In genomic region chr17:7204828-7205461, GRCh38 we compare ENCODE assay signal across 8 cellular contexts. TPM values are rescaled to one million over a fixed set of nuclear protein-coding genes. Genes with fewer than 3 reads are reported as not detected.
DNase-seq lines count a peak whose midpoint lies in the region; ATAC-seq and TF ChIP-seq lines count a peak whose summit lies in the region.

No MANE protein-coding gene starts in this region.

- H3K36me3 Mint-ChIP-seq in activated naive CD4-positive, alpha-beta T cell treated with anti-CD3 and anti-CD28 coated beads for 36 hours (ENCODE audit: low read depth), result no peaks in the 10 kb centered on the region

- intact Hi-C loops in activated naive CD4-positive, alpha-beta T cell treated with anti-CD3 and anti-CD28 coated beads for 36 hours (cut with micrococcal nuclease), result loop anchor here (1.0 kb wide), 1 partner anchor 9 kb away; no protein-coding TSS in a partner anchor

- DNase-seq in AG08395 (ENCODE audit: low spot score) (peak; percentile 89), RPMI7951 (ENCODE audit: low read depth) (peak; percentile 60), glomerular endothelial cell (ENCODE audit: extremely low read depth, low read depth, low spot score) (peak; percentile 23), omental fat pad (ENCODE audit: low spot score) (peak; percentile 71), superior temporal gyrus (ENCODE audit: extremely low spot score) (peak; percentile 86)
- DNase-seq in activated naive CD4-positive, alpha-beta T cell treated with anti-CD3 and anti-CD28 coated beads for 36 hours, result peak; percentile 96

- TF ChIP-seq CTCF in omental fat pad (IDR thresholded peaks at IDR 0.05), result no peak

- H3K9me3 Mint-ChIP-seq in activated naive CD4-positive, alpha-beta T cell treated with anti-CD3 and anti-CD28 coated beads for 36 hours, result no peaks in the 10 kb centered on the region

- H3K4me3 Mint-ChIP-seq in activated naive CD4-positive, alpha-beta T cell treated with anti-CD3 and anti-CD28 coated beads for 36 hours, result peak overlapping the region; percentile 70

- H3K4me1 Mint-ChIP-seq in activated naive CD4-positive, alpha-beta T cell treated with anti-CD3 and anti-CD28 coated beads for 36 hours (ENCODE audit: low read depth), result peaks cover 28% of the 10 kb centered on the region

- CTCF ChIA-PET in activated naive CD4-positive, alpha-beta T cell treated with anti-CD3 and anti-CD28 coated beads for 36 hours (lab: Charles Lee), result interaction anchor here (1.0 kb wide), 1 partner anchor 28 kb away, joined by 4 read pairs; no protein-coding TSS in a partner anchor

- ATAC-seq in GM19023 (IDR thresholded peaks at IDR 0.05; ENCODE audit: unreplicated experiment) (peak; percentile 81), HG03280 (IDR thresholded peaks at IDR 0.05; ENCODE audit: unreplicated experiment) (peak; percentile 82), omental fat pad (ENCODE audit: low FRiP score) (peak; percentile 83)

- no peaks in the 10 kb centered on the region for H3K27me3 Mint-ChIP-seq in activated naive CD4-positive, alpha-beta T cell treated with anti-CD3 and anti-CD28 coated beads for 36 hours (ENCODE audit: low read depth)

- peak overlapping the region; percentile 85 for H3K27ac Mint-ChIP-seq in activated naive CD4-positive, alpha-beta T cell treated with anti-CD3 and anti-CD28 coated beads for 36 hours

RNA-seq across cellular contexts. Expression of gene DLG4, which starts 14.7 kb away (rescaled TPM):
- 6.5 and 6.6 TPM in 2 replicates for total RNA-seq in RPMI7951 (2014; rRNA removed; shearing (Covaris generic))
- 10 to 100 TPM; 13.6 to 13.8 TPM for total RNA-seq in activated naive CD4-positive, alpha-beta T cell treated with anti-CD3 and anti-CD28 coated beads for 36 hours
- 10.8 and 22.3 TPM in 2 replicates for total RNA-seq in glomerular endothelial cell
- total RNA-seq in omental fat pad, result 10 to 100 TPM in 3 of 4 donors, 1 to 10 TPM in 1; 8.7 to 12.5 (median 11.6) TPM

RNA-seq across cellular contexts. Expression of gene ACADVL, which starts 14.8 kb away (rescaled TPM):
- 287 and 295 TPM in 2 replicates for total RNA-seq in RPMI7951 (2014; rRNA removed; shearing (Covaris generic))
- 100 to 1,000 TPM; 263 to 267 TPM for total RNA-seq in activated naive CD4-positive, alpha-beta T cell treated with anti-CD3 and anti-CD28 coated beads for 36 hours
- 252 and 369 TPM in 2 replicates for total RNA-seq in glomerular endothelial cell
- 100 to 1,000 TPM; 677 to 996 (median 722) TPM for total RNA-seq in omental fat pad

RNA-seq across cellular contexts. Expression of gene ASGR1, which starts 25.8 kb away (rescaled TPM):
- total RNA-seq in RPMI7951 (2014; rRNA removed; shearing (Covaris generic)), result not detected in 2 replicates
- total RNA-seq in activated naive CD4-positive, alpha-beta T cell treated with anti-CD3 and anti-CD28 coated beads for 36 hours, result 1 to 10 TPM in 1 of 2 experiments, under 1 TPM in 1; 0.64 to 1.5 TPM
- 2.6 and 5.4 TPM in 2 replicates for total RNA-seq in glomerular endothelial cell
- total RNA-seq in omental fat pad, result 1 to 10 TPM in 3 of 4 donors, under 1 TPM in 1; 0.56 to 2.5 (median 1.4) TPM

RNA-seq across cellular contexts. Expression of gene DVL2, which starts 29.4 kb away (rescaled TPM):
- 24.6 and 25.0 TPM in 2 replicates for total RNA-seq in RPMI7951 (2014; rRNA removed; shearing (Covaris generic))
- 10 to 100 TPM; 26.7 to 29.4 TPM for total RNA-seq in activated naive CD4-positive, alpha-beta T cell treated with anti-CD3 and anti-CD28 coated beads for 36 hours
- total RNA-seq in glomerular endothelial cell, result 36.9 and 41.6 TPM in 2 replicates
- total RNA-seq in omental fat pad, result 10 to 100 TPM; 22.7 to 41.6 (median 23.6) TPM

RNA-seq across cellular contexts. Expression of gene PHF23, which starts 34.3 kb away (rescaled TPM):
- total RNA-seq in RPMI7951 (2014; rRNA removed; shearing (Covaris generic)), result 24.7 and 40.3 TPM in 2 replicates
- 10 to 100 TPM in 1 of 2 experiments, 1 to 10 TPM in 1; 8.4 to 10.0 TPM for total RNA-seq in activated naive CD4-positive, alpha-beta T cell treated with anti-CD3 and anti-CD28 coated beads for 36 hours
- total RNA-seq in glomerular endothelial cell, result 42.9 and 53.0 TPM in 2 replicates
- total RNA-seq in omental fat pad, result 10 to 100 TPM; 22.1 to 43.8 (median 28.9) TPM

Comparison
In these comparisons a context has a peak if more than half of its experiments do, and no peak if none do; other contexts are left out.
1. Peak in every context shown above with its lines: DNase-seq and ATAC-seq.
2. DNase-seq: peak in every context shown above with its lines; median percentile 96 in activated naive CD4-positive, alpha-beta T cell treated with anti-CD3 and anti-CD28 coated beads for 36 hours; 89 in AG08395; 86 in superior temporal gyrus; 71 in omental fat pad; 60 in RPMI7951; 23 in glomerular endothelial cell.